8 cellular contexts compared by ENCODE assay signal in genomic region chr9:110579763-110580255, GRCh38. TPM values are rescaled to one million over a fixed set of nuclear protein-coding genes. Genes with fewer than 3 reads are reported as not detected.
A peak's percentile ranks its signal among the peaks of the same experiment; 100 is the strongest.
DNase-seq lines count a peak whose midpoint lies in the region; ATAC-seq and TF ChIP-seq lines count a peak whose summit lies in the region.

No MANE protein-coding gene starts in this region.

- DNase-seq in HS-5 (ENCODE audit: low read depth) = peak; percentile 69
- DNase-seq in cerebellar cortex (ENCODE audit: low spot score) = peak; percentile 70
- DNase-seq in kidney epithelial cell (ENCODE audit: low read depth) = no peak
- peak; percentile 87 to 89 for DNase-seq in suprapubic skin (ENCODE audit: low spot score in 2 of 2)
- DNase-seq in mesenteric fat pad (ENCODE audit: low spot score) = no peak
- DNase-seq in NCI-H510A (lab: John Stamatoyannopoulos, UW) = no peak
- DNase-seq in NCI-H2107 (lab: John Stamatoyannopoulos, UW) = no peak

- no peak for TF ChIP-seq EP300 in suprapubic skin (IDR thresholded peaks at IDR 0.05)

- H3K9me3 ChIP-seq in suprapubic skin = peaks cover 1% of the 10 kb centered on the region

- H3K4me3 ChIP-seq in kidney epithelial cell (ENCODE audit: low read depth, low read length) (peak overlapping the region; percentile 48), suprapubic skin (peak overlapping the region; percentile 60)

- no peak for TF ChIP-seq POLR2A in suprapubic skin (IDR thresholded peaks at IDR 0.05)

- H3K36me3 ChIP-seq in kidney epithelial cell (ENCODE audit: control insufficient read depth, insufficient read depth, low read length) (no peaks in the 10 kb centered on the region), suprapubic skin (no peaks in the 10 kb centered on the region)

- 1% methylated on average over 16 of the region's 16 CpGs for WGBS in suprapubic skin

- TF ChIP-seq CTCF in kidney epithelial cell (IDR thresholded peaks at IDR 0.05; ENCODE audit: insufficient read depth, low read length, poor library complexity, severe bottlenecking) = no peak
- TF ChIP-seq CTCF in suprapubic skin (IDR thresholded peaks at IDR 0.05) = no peak

- H3K27me3 ChIP-seq in kidney epithelial cell (ENCODE audit: control insufficient read depth, insufficient read depth, low read length) (peaks cover 18% of the 10 kb centered on the region), suprapubic skin (peaks cover 43% of the 10 kb centered on the region)

- H3K4me1 ChIP-seq in suprapubic skin = peaks cover 27% of the 10 kb centered on the region

- H3K27ac ChIP-seq in suprapubic skin = peak overlapping the region; percentile 72

- ATAC-seq in HG03135 (IDR thresholded peaks at IDR 0.05; ENCODE audit: unreplicated experiment) = no peak

RNA-seq across cellular contexts. Expression of gene SVEP1, which starts 0.3 kb away (rescaled TPM):
- 1.6 and 2.3 TPM in 2 replicates for total RNA-seq in kidney epithelial cell
- 10 to 100 TPM in 2 of 4 donors, 1 to 10 TPM in 2; 5.8 to 15.6 (median 11.2) TPM for total RNA-seq in suprapubic skin
- 359 TPM for total RNA-seq in mesenteric fat pad

Comparison
In these comparisons a context has a peak if more than half of its experiments do, and no peak if none do; other contexts are left out.
1. DNase-seq: peak in HS-5 (single experiment), cerebellar cortex (single experiment) and suprapubic skin (2 of 2); none in kidney epithelial cell (single experiment), mesenteric fat pad (single experiment), NCI-H510A (single experiment) and NCI-H2107 (single experiment).
2. RNA of gene SVEP1, which starts 0.3 kb away (total RNA-seq): 359 TPM in mesenteric fat pad (single experiment); 5.8 to 15.6 TPM in suprapubic skin and 1.6 to 2.3 TPM in kidney epithelial cell; every median in the first group is over 10 times any median in the second.